41 cellular contexts compared by ENCODE assay signal in genomic region chr18:7028625-7029024, GRCh38.
"Had no signal": no experiment of that assay in that cellular context is flagged by ENCODE, and none has a peak within 500 bp of the region (broad histone marks: within the 10 kb centered on the region; RNA-seq: fewer than 3 reads in every experiment).

No MANE protein-coding gene starts in this region.

- H3K27ac ChIP-seq: adrenal gland, ascending aorta, body of pancreas, brain microvascular endothelial cell, breast epithelium, cardiac muscle cell had no signal

- H3K4me3 Mint-ChIP-seq: activated naive CD4-positive, alpha-beta T cell treated with anti-CD3 and anti-CD28 coated beads for 36 hours; activated naive CD4-positive, alpha-beta T cell treated with anti-CD3 and anti-CD28 coated beads, Interleukin-2, amount 10 ng/mL, durations not matched to agents 7 days and 5 days; activated naive CD4-positive, alpha-beta T cell treated with anti-CD3 and anti-CD28 coated beads, Interleukin-2, amount 50 U/mL, for 24 hours; activated naive CD8-positive, alpha-beta T cell; activated naive CD8-positive, alpha-beta T cell treated with anti-CD3 and anti-CD28 coated beads for 36 hours; activated naive CD8-positive, alpha-beta T cell treated with anti-CD3 and anti-CD28 coated beads, Interleukin-2, amount 10 ng/mL, durations not matched to agents 7 days and 5 days; activated naive CD8-positive, alpha-beta T cell treated with anti-CD3 and anti-CD28 coated beads, Interleukin-2, amount 50 U/mL, for 24 hours; activated T-cell treated with anti-CD3 and anti-CD28 coated beads, Interleukin-2, amount 50 U/mL, for 24 hours; activated T-cell treated with anti-CD3 and anti-CD28 coated beads, Interleukin-2, amount 50 U/mL, for 4 hours; activated T-cell treated with anti-CD3 and anti-CD28 coated beads, Interleukin-2, amount 50 U/mL, for 72 hours; activated T-helper 1 cell treated with anti-CD3 and anti-CD28 coated beads, Interleukin-12 subunit alpha, Interleukin-12 subunit beta, Interleukin-2, Interleukin-4 antibody, amounts not matched to agents 30 ng/mL and 10 ng/mL and 1 ng/mL, durations not matched to agents 14 hours and 24 hours and 36 hours; activated T-helper 17 cell treated with anti-CD3 and anti-CD28 coated beads, Interleukin-2, amount 50 U/mL, for 72 hours; brain; central memory CD8-positive, alpha-beta T cell had no signal

- FAIRE-seq: astrocyte, bronchial epithelial cell had no signal

- H3K9me3 ChIP-seq: adrenal gland, ascending aorta, body of pancreas, breast epithelium had no signal

- H3K4me1 ChIP-seq: adrenal gland, ascending aorta, body of pancreas, breast epithelium had no signal

- ATAC-seq: activated naive CD4-positive, alpha-beta T cell treated with anti-CD3 and anti-CD28 coated beads, Interleukin-2, amount 50 U/mL, for 72 hours; activated naive CD8-positive, alpha-beta T cell treated with anti-CD3 and anti-CD28 coated beads, Interleukin-2, amount 50 U/mL, for 24 hours; activated T-cell treated with anti-CD3 and anti-CD28 coated beads, Interleukin-2, amount 50 U/mL, for 4 hours; activated T-cell treated with anti-CD3 and anti-CD28 coated beads, Interleukin-2, amount 50 U/mL, for 72 hours; activated T-helper 17 cell treated with anti-CD3 and anti-CD28 coated beads, Interleukin-2, amount 50 U/mL, for 72 hours; body of pancreas had no signal

- H3K36me3 ChIP-seq: adrenal gland, ascending aorta had no signal

- H3K27ac Mint-ChIP-seq: activated naive CD4-positive, alpha-beta T cell treated with anti-CD3 and anti-CD28 coated beads for 36 hours; activated naive CD4-positive, alpha-beta T cell treated with anti-CD3 and anti-CD28 coated beads, Interleukin-2, amount 10 ng/mL, durations not matched to agents 7 days and 5 days; activated naive CD4-positive, alpha-beta T cell treated with anti-CD3 and anti-CD28 coated beads, Interleukin-2, amount 50 U/mL, for 24 hours; activated naive CD4-positive, alpha-beta T cell treated with anti-CD3 and anti-CD28 coated beads, Interleukin-2, amount 50 U/mL, for 72 hours; activated naive CD8-positive, alpha-beta T cell; activated naive CD8-positive, alpha-beta T cell treated with anti-CD3 and anti-CD28 coated beads for 36 hours; activated naive CD8-positive, alpha-beta T cell treated with anti-CD3 and anti-CD28 coated beads, Interleukin-2, amount 10 ng/mL, durations not matched to agents 7 days and 5 days; activated naive CD8-positive, alpha-beta T cell treated with anti-CD3 and anti-CD28 coated beads, Interleukin-2, amount 50 U/mL, for 24 hours; activated T-cell treated with anti-CD3 and anti-CD28 coated beads, Interleukin-2, amount 50 U/mL, for 24 hours; activated T-cell treated with anti-CD3 and anti-CD28 coated beads, Interleukin-2, amount 50 U/mL, for 72 hours; activated T-helper 1 cell treated with anti-CD3 and anti-CD28 coated beads, Interleukin-12 subunit alpha, Interleukin-12 subunit beta, Interleukin-2, Interleukin-4 antibody, amounts not matched to agents 30 ng/mL and 10 ng/mL and 1 ng/mL, durations not matched to agents 14 hours and 24 hours and 36 hours; activated T-helper 17 cell treated with anti-CD3 and anti-CD28 coated beads, Interleukin-2, amount 50 U/mL, for 72 hours; activated T-helper 2 cell treated with anti-CD3 and anti-CD28 coated beads, Interferon-gamma antibody, Interleukin-2, Interleukin-4, amounts not matched to agents 10 μg/mL and 5 μg/mL and 100 μg/mL, durations not matched to agents 14 hours and 24 hours and 36 hours had no signal

- H3K4me3 ChIP-seq: adrenal gland, ascending aorta, body of pancreas, breast epithelium, cardiac muscle cell had no signal

- H3K27me3 ChIP-seq: adrenal gland, ascending aorta, body of pancreas, brain microvascular endothelial cell, breast epithelium, cardiac muscle cell had no signal

- H3K9me3 Mint-ChIP-seq: activated naive CD4-positive, alpha-beta T cell treated with anti-CD3 and anti-CD28 coated beads, Interleukin-2, amount 50 U/mL, for 24 hours; activated naive CD4-positive, alpha-beta T cell treated with anti-CD3 and anti-CD28 coated beads, Interleukin-2, amount 50 U/mL, for 72 hours; activated naive CD8-positive, alpha-beta T cell treated with anti-CD3 and anti-CD28 coated beads for 36 hours; activated naive CD8-positive, alpha-beta T cell treated with anti-CD3 and anti-CD28 coated beads, Interleukin-2, amount 10 ng/mL, durations not matched to agents 7 days and 5 days; activated naive CD8-positive, alpha-beta T cell treated with anti-CD3 and anti-CD28 coated beads, Interleukin-2, amount 50 U/mL, for 24 hours; activated T-cell treated with anti-CD3 and anti-CD28 coated beads, Interleukin-2, amount 50 U/mL, for 24 hours; activated T-cell treated with anti-CD3 and anti-CD28 coated beads, Interleukin-2, amount 50 U/mL, for 4 hours; activated T-cell treated with anti-CD3 and anti-CD28 coated beads, Interleukin-2, amount 50 U/mL, for 72 hours; activated T-helper 1 cell treated with anti-CD3 and anti-CD28 coated beads, Interleukin-12 subunit alpha, Interleukin-12 subunit beta, Interleukin-2, Interleukin-4 antibody, amounts not matched to agents 30 ng/mL and 10 ng/mL and 1 ng/mL, durations not matched to agents 14 hours and 24 hours and 36 hours; activated T-helper 2 cell treated with anti-CD3 and anti-CD28 coated beads, Interferon-gamma antibody, Interleukin-2, Interleukin-4, amounts not matched to agents 10 μg/mL and 5 μg/mL and 100 μg/mL, durations not matched to agents 14 hours and 24 hours and 36 hours; brain had no signal

- H3K36me3 Mint-ChIP-seq: activated naive CD4-positive, alpha-beta T cell treated with anti-CD3 and anti-CD28 coated beads, Interleukin-2, amount 10 ng/mL, durations not matched to agents 7 days and 5 days; activated naive CD4-positive, alpha-beta T cell treated with anti-CD3 and anti-CD28 coated beads, Interleukin-2, amount 50 U/mL, for 24 hours; activated naive CD8-positive, alpha-beta T cell; activated naive CD8-positive, alpha-beta T cell treated with anti-CD3 and anti-CD28 coated beads for 36 hours; activated naive CD8-positive, alpha-beta T cell treated with anti-CD3 and anti-CD28 coated beads, Interleukin-2, amount 10 ng/mL, durations not matched to agents 7 days and 5 days had no signal

- H3K4me1 Mint-ChIP-seq: activated naive CD4-positive, alpha-beta T cell treated with anti-CD3 and anti-CD28 coated beads, Interleukin-2, amount 10 ng/mL, durations not matched to agents 7 days and 5 days; activated naive CD4-positive, alpha-beta T cell treated with anti-CD3 and anti-CD28 coated beads, Interleukin-2, amount 50 U/mL, for 24 hours; activated naive CD8-positive, alpha-beta T cell treated with anti-CD3 and anti-CD28 coated beads for 36 hours; activated naive CD8-positive, alpha-beta T cell treated with anti-CD3 and anti-CD28 coated beads, Interleukin-2, amount 10 ng/mL, durations not matched to agents 7 days and 5 days; activated naive CD8-positive, alpha-beta T cell treated with anti-CD3 and anti-CD28 coated beads, Interleukin-2, amount 50 U/mL, for 24 hours; activated T-helper 17 cell treated with anti-CD3 and anti-CD28 coated beads, Interleukin-2, amount 50 U/mL, for 72 hours; brain; central memory CD8-positive, alpha-beta T cell had no signal

- H3K27me3 Mint-ChIP-seq: activated naive CD4-positive, alpha-beta T cell treated with anti-CD3 and anti-CD28 coated beads, Interleukin-2, amount 10 ng/mL, durations not matched to agents 7 days and 5 days; activated naive CD8-positive, alpha-beta T cell; activated naive CD8-positive, alpha-beta T cell treated with anti-CD3 and anti-CD28 coated beads for 36 hours; activated naive CD8-positive, alpha-beta T cell treated with anti-CD3 and anti-CD28 coated beads, Interleukin-2, amount 10 ng/mL, durations not matched to agents 7 days and 5 days; activated naive CD8-positive, alpha-beta T cell treated with anti-CD3 and anti-CD28 coated beads, Interleukin-2, amount 50 U/mL, for 24 hours; activated T-cell treated with anti-CD3 and anti-CD28 coated beads, Interleukin-2, amount 50 U/mL, for 24 hours; activated T-helper 17 cell treated with anti-CD3 and anti-CD28 coated beads, Interleukin-2, amount 50 U/mL, for 72 hours; brain had no signal

- DNase-seq: activated effector memory CD4-positive, alpha-beta T cell treated with anti-CD3 and anti-CD28 coated beads, Interleukin-2, amount 50 U/mL, for 16 hours; activated effector memory CD4-positive, alpha-beta T cell treated with Interleukin-2 at 50 U/mL for 16 hours; activated gamma-delta T cell; activated gamma-delta T cell treated with Interleukin-2 at 50 U/mL for 16 hours; activated naive CD4-positive, alpha-beta T cell; activated naive CD4-positive, alpha-beta T cell treated with anti-CD3 and anti-CD28 coated beads for 36 hours; activated naive CD4-positive, alpha-beta T cell treated with anti-CD3 and anti-CD28 coated beads, Interleukin-2, amount 10 ng/mL, durations not matched to agents 7 days and 5 days; activated naive CD4-positive, alpha-beta T cell treated with anti-CD3 and anti-CD28 coated beads, Interleukin-2, amount 50 U/mL, for 16 hours; activated naive CD4-positive, alpha-beta T cell treated with Interleukin-2 at 50 U/mL for 16 hours; activated naive CD8-positive, alpha-beta T cell treated with anti-CD3 and anti-CD28 coated beads for 36 hours; activated naive CD8-positive, alpha-beta T cell treated with anti-CD3 and anti-CD28 coated beads, Interleukin-2, amount 10 ng/mL, durations not matched to agents 7 days and 5 days; activated naive CD8-positive, alpha-beta T cell treated with anti-CD3 and anti-CD28 coated beads, Interleukin-2, amount 50 U/mL, for 24 hours; activated T-cell treated with anti-CD3 and anti-CD28 coated beads for 4 hours; activated T-cell treated with anti-CD3 and anti-CD28 coated beads, Interleukin-2, amount 50 U/mL, for 1 hour; activated T-cell treated with anti-CD3 and anti-CD28 coated beads, Interleukin-2, amount 50 U/mL, for 24 hours; activated T-cell treated with anti-CD3 and anti-CD28 coated beads, Interleukin-2, amount 50 U/mL, for 4 hours; activated T-cell treated with anti-CD3 and anti-CD28 coated beads, Interleukin-2, amount 50 U/mL, for 48 hours; activated T-cell treated with anti-CD3 and anti-CD28 coated beads, Interleukin-2, amount 50 U/mL, for 72 hours; adrenal gland; amniotic stem cell; amygdala; anterior cingulate cortex; aorta; body of pancreas; brain microvascular endothelial cell; caudate nucleus; central memory CD4-positive, alpha-beta T cell; cerebellar nuclear complex had no signal
